24 cellular contexts compared by ENCODE assay signal in genomic region chr2:85481818-85482777, GRCh38.
"Had no signal": no experiment of that assay in that cellular context is flagged by ENCODE, and none has a peak within 500 bp of the region (broad histone marks: within the 10 kb centered on the region; RNA-seq: fewer than 3 reads in every experiment).

No MANE protein-coding gene starts in this region.

- DNase-seq: activated CD4-positive, alpha-beta T cell treated with anti-CD3 and anti-CD28 coated beads for 48 hours; activated CD4-positive, alpha-beta T cell treated with anti-CD3 and anti-CD28 coated beads, Interleukin-2, amount 50 U/mL, for 4 hours; activated CD4-positive, CD25-positive, alpha-beta regulatory T cell treated with anti-CD3 and anti-CD28 coated beads, Interleukin-2, amount 50 U/mL, for 72 hours; activated CD8-positive, alpha-beta memory T cell treated with anti-CD3 and anti-CD28 coated beads, Interleukin-2, amount 50 U/mL, for 48 hours; activated CD8-positive, alpha-beta T cell treated with anti-CD3 and anti-CD28 coated beads, Interleukin-2, amount 10 ng/mL, durations not matched to agents 7 days and 5 days; activated naive CD4-positive, alpha-beta T cell treated with anti-CD3 and anti-CD28 coated beads, Interleukin-2, amount 50 U/mL, for 16 hours; activated naive CD8-positive, alpha-beta T cell treated with anti-CD3 and anti-CD28 coated beads, Interleukin-2, amount 10 ng/mL, durations not matched to agents 7 days and 5 days; activated T-cell treated with anti-CD3 and anti-CD28 coated beads, Interleukin-2, amount 50 U/mL, for 1 hour; aorta; Kasumi-1; NCI-H1092 treated with DMSO at 0.1 percent for 48 hours; NCI-H1417 treated with DMSO at 0.1 percent for 48 hours; NCI-H1694; NCI-H2029 treated with DMSO at 0.1 percent for 48 hours; NCI-H345; NCI-H510A; NCI-H526 treated with DMSO at 0.1 percent for 48 hours; NCI-H82; Right ventricle myocardium superior; RPMI8226; SW 1271 had no signal

- H3K27ac ChIP-seq: SJSA1 had no signal

- H3K9me3 ChIP-seq: SJSA1 had no signal

- H3K4me3 ChIP-seq: SJSA1 had no signal

- H3K4me1 ChIP-seq: SJSA1 had no signal

- H3K27me3 ChIP-seq: SJSA1 had no signal

- H3K36me3 ChIP-seq: SJSA1 had no signal

- ATAC-seq: activated CD8-positive, alpha-beta T cell treated with anti-CD3 and anti-CD28 coated beads, Interleukin-2, amount 10 ng/mL, durations not matched to agents 7 days and 5 days; SK-N-SH treated with all-trans-retinoic acid at 6 μM for 48 hours; WTC11 had no signal
